26 cellular contexts compared by ENCODE assay signal in the genomic region with DNA sequence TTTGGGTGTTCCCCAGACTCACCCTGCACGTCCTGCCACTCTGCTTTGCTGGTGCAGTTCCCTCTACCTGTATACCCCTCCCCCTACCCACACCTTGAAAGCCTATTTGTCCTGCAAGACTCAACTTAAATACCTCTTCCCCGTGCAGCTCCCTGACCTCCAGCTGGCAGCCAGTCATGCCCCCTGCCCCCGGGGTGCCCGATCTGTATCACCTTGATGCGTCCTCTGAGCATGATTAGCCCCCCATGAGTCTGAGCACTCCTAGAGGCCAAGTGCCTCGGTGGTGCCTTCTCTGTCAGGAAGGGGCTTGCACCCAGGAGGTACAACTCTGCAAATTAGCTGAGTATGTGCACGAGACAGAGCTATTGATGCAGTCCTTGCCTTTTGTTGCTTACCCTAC.
"Had no signal": no experiment of that assay in that cellular context is flagged by ENCODE, and none has a peak within 500 bp of the region (broad histone marks: within the 10 kb centered on the region; RNA-seq: fewer than 3 reads in every experiment).

No MANE protein-coding gene starts in this region.

- H3K4me1 ChIP-seq: left lung, pancreas, transverse colon had no signal

- H3K27ac ChIP-seq: cardiac muscle cell, heart left ventricle, left lung, pancreas, spleen, transverse colon had no signal

- FAIRE-seq: colon, islet of Langerhans, pancreas had no signal

- H3K9me3 ChIP-seq: heart left ventricle, left lung, pancreas, spleen, thoracic aorta, transverse colon had no signal

- DNase-seq: cerebellar nuclear complex; effector memory CD8-positive, alpha-beta T cell; foreskin melanocyte; hypothalamus; left lung; mammary epithelial cell; naive thymus-derived CD4-positive, alpha-beta T cell; occipital lobe; pancreas; spleen; stimulated activated CD4-positive, alpha-beta T cell treated with anti-CD3 and anti-CD28 coated beads, Interleukin-15, amount 100 ng/mL, for 24 hours; stimulated activated CD4-positive, alpha-beta T cell treated with anti-CD3 and anti-CD28 coated beads, Interleukin-1b, Interleukin-23, amount 100 ng/mL, for 48 hours; stimulated activated CD4-positive, alpha-beta T cell treated with anti-CD3 and anti-CD28 coated beads, Interleukin-4, amount 100 ng/mL, for 4 hours; stimulated activated naive B cell treated with anti-CD40 and anti-IgM and Interleukin-4, amounts not matched to agents 10 μg/mL and 1 μg/mL and 100 μg/mL, for 72 hours; stimulated activated naive CD8-positive, alpha-beta T cell treated with anti-CD3 and anti-CD28 coated beads, Interleukin-15, amount 100 ng/mL, for 72 hours; substantia nigra; transverse colon had no signal

- H3K4me3 ChIP-seq: cardiac muscle cell, heart left ventricle, left lung, pancreas, spleen, thoracic aorta, transverse colon had no signal

- H3K9me3 Mint-ChIP-seq: dendritic cell treated with granulocyte-macrophage colony-stimulating factor and Interleukin-4, amounts not matched to agents 40 ng/mL and 50 ng/mL, for 4 days; effector memory CD8-positive, alpha-beta T cell; naive thymus-derived CD4-positive, alpha-beta T cell; neural crest cell; stimulated activated naive B cell treated with anti-CD40 and anti-IgM and Interleukin-4, amounts not matched to agents 10 μg/mL and 1 μg/mL and 100 μg/mL, for 72 hours; stimulated activated naive CD8-positive, alpha-beta T cell treated with anti-CD3 and anti-CD28 coated beads, Interleukin-15, amount 100 ng/mL, for 72 hours had no signal

- H3K36me3 ChIP-seq: cardiac muscle cell, pancreas, transverse colon had no signal

- H3K27me3 Mint-ChIP-seq: dendritic cell treated with granulocyte-macrophage colony-stimulating factor and Interleukin-4, amounts not matched to agents 40 ng/mL and 50 ng/mL, for 4 days; effector memory CD8-positive, alpha-beta T cell; naive thymus-derived CD4-positive, alpha-beta T cell; progenitor cell of endocrine pancreas; stimulated activated naive B cell treated with anti-CD40 and anti-IgM and Interleukin-4, amounts not matched to agents 10 μg/mL and 1 μg/mL and 100 μg/mL, for 72 hours; stimulated activated naive CD8-positive, alpha-beta T cell treated with anti-CD3 and anti-CD28 coated beads, Interleukin-15, amount 100 ng/mL, for 72 hours had no signal

- H3K27me3 ChIP-seq: cardiac muscle cell, heart left ventricle, left lung, pancreas, spleen, transverse colon had no signal

- ATAC-seq: effector memory CD8-positive, alpha-beta T cell; heart left ventricle; left lung; naive thymus-derived CD4-positive, alpha-beta T cell; pancreas; sciatic nerve; stimulated activated naive B cell treated with anti-CD40 and anti-IgM and Interleukin-4, amounts not matched to agents 10 μg/mL and 1 μg/mL and 100 μg/mL, for 72 hours; stimulated activated naive CD8-positive, alpha-beta T cell treated with anti-CD3 and anti-CD28 coated beads, Interleukin-15, amount 100 ng/mL, for 72 hours had no signal

- H3K4me3 Mint-ChIP-seq: dendritic cell treated with granulocyte-macrophage colony-stimulating factor and Interleukin-4, amounts not matched to agents 40 ng/mL and 50 ng/mL, for 4 days; effector memory CD8-positive, alpha-beta T cell; naive thymus-derived CD4-positive, alpha-beta T cell; neural crest cell; stimulated activated naive B cell treated with anti-CD40 and anti-IgM and Interleukin-4, amounts not matched to agents 10 μg/mL and 1 μg/mL and 100 μg/mL, for 72 hours; stimulated activated naive CD8-positive, alpha-beta T cell treated with anti-CD3 and anti-CD28 coated beads, Interleukin-15, amount 100 ng/mL, for 72 hours had no signal

- H3K27ac Mint-ChIP-seq: dendritic cell treated with granulocyte-macrophage colony-stimulating factor and Interleukin-4, amounts not matched to agents 40 ng/mL and 50 ng/mL, for 4 days; effector memory CD8-positive, alpha-beta T cell; progenitor cell of endocrine pancreas; stimulated activated naive B cell treated with anti-CD40 and anti-IgM and Interleukin-4, amounts not matched to agents 10 μg/mL and 1 μg/mL and 100 μg/mL, for 72 hours; stimulated activated naive CD8-positive, alpha-beta T cell treated with anti-CD3 and anti-CD28 coated beads, Interleukin-15, amount 100 ng/mL, for 72 hours had no signal
